In the genomic region with DNA sequence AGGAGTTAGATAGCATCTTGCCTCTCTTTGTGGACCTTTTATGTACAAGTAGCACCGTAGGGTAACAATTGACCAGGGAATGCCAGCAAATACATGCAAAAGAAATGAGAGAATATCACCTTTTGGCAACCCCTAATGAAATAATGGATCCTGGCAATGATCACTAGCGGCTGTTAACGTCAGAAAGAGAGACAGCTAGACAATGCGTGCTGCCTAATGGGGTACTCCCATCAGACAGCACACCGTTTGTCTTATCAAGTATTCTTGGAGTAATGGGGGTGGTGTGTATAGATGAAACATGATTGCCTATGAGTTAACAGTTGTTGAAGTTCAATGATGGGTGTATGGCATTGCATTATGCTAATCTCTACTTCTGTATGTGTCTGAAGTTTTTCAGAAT, we compare ENCODE assay signal across 1 cellular context.
TF ChIP-seq lines count a peak whose summit lies in the region.

No MANE protein-coding gene starts in this region.

TF ChIP-seq in H1, 55 proteins besides CTCF, POLR2A, EP300 and RAD21 (continued from another document):
- TF ChIP-seq, protein P1, sequence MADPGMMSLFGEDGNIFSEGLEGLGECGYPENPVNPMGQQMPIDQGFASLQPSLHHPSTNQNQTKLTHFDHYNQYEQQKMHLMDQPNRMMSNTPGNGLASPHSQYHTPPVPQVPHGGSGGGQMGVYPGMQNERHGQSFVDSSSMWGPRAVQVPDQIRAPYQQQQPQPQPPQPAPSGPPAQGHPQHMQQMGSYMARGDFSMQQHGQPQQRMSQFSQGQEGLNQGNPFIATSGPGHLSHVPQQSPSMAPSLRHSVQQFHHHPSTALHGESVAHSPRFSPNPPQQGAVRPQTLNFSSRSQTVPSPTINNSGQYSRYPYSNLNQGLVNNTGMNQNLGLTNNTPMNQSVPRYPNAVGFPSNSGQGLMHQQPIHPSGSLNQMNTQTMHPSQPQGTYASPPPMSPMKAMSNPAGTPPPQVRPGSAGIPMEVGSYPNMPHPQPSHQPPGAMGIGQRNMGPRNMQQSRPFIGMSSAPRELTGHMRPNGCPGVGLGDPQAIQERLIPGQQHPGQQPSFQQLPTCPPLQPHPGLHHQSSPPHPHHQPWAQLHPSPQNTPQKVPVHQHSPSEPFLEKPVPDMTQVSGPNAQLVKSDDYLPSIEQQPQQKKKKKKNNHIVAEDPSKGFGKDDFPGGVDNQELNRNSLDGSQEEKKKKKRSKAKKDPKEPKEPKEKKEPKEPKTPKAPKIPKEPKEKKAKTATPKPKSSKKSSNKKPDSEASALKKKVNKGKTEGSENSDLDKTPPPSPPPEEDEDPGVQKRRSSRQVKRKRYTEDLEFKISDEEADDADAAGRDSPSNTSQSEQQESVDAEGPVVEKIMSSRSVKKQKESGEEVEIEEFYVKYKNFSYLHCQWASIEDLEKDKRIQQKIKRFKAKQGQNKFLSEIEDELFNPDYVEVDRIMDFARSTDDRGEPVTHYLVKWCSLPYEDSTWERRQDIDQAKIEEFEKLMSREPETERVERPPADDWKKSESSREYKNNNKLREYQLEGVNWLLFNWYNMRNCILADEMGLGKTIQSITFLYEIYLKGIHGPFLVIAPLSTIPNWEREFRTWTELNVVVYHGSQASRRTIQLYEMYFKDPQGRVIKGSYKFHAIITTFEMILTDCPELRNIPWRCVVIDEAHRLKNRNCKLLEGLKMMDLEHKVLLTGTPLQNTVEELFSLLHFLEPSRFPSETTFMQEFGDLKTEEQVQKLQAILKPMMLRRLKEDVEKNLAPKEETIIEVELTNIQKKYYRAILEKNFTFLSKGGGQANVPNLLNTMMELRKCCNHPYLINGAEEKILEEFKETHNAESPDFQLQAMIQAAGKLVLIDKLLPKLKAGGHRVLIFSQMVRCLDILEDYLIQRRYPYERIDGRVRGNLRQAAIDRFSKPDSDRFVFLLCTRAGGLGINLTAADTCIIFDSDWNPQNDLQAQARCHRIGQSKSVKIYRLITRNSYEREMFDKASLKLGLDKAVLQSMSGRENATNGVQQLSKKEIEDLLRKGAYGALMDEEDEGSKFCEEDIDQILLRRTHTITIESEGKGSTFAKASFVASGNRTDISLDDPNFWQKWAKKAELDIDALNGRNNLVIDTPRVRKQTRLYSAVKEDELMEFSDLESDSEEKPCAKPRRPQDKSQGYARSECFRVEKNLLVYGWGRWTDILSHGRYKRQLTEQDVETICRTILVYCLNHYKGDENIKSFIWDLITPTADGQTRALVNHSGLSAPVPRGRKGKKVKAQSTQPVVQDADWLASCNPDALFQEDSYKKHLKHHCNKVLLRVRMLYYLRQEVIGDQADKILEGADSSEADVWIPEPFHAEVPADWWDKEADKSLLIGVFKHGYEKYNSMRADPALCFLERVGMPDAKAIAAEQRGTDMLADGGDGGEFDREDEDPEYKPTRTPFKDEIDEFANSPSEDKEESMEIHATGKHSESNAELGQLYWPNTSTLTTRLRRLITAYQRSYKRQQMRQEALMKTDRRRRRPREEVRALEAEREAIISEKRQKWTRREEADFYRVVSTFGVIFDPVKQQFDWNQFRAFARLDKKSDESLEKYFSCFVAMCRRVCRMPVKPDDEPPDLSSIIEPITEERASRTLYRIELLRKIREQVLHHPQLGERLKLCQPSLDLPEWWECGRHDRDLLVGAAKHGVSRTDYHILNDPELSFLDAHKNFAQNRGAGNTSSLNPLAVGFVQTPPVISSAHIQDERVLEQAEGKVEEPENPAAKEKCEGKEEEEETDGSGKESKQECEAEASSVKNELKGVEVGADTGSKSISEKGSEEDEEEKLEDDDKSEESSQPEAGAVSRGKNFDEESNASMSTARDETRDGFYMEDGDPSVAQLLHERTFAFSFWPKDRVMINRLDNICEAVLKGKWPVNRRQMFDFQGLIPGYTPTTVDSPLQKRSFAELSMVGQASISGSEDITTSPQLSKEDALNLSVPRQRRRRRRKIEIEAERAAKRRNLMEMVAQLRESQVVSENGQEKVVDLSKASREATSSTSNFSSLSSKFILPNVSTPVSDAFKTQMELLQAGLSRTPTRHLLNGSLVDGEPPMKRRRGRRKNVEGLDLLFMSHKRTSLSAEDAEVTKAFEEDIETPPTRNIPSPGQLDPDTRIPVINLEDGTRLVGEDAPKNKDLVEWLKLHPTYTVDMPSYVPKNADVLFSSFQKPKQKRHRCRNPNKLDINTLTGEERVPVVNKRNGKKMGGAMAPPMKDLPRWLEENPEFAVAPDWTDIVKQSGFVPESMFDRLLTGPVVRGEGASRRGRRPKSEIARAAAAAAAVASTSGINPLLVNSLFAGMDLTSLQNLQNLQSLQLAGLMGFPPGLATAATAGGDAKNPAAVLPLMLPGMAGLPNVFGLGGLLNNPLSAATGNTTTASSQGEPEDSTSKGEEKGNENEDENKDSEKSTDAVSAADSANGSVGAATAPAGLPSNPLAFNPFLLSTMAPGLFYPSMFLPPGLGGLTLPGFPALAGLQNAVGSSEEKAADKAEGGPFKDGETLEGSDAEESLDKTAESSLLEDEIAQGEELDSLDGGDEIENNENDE (IDR thresholded peaks at IDR 0.05; ENCODE audit: insufficient replicate concordance, low read length): no peak
- TF ChIP-seq RFX5 (IDR thresholded peaks at IDR 0.05; ENCODE audit: borderline replicate concordance, low read depth, low read length) (no peak), FOSL1 (IDR thresholded peaks at IDR 0.05; ENCODE audit: insufficient read depth, low read depth, low read length) (no peak), EZH2 (IDR thresholded peaks at IDR 0.05; ENCODE audit: low read depth, low read length, severe bottlenecking) (no peak), RXRA (IDR thresholded peaks at IDR 0.05; ENCODE audit: insufficient read depth, low read depth, low read length) (no peak), CREB1 (IDR thresholded peaks at IDR 0.05) (no peak), SIN3A (conservative IDR thresholded peaks at IDR 0.05 in 1 of 2, IDR thresholded peaks at IDR 0.05 in 1 of 2; ENCODE audit: low read depth in 1 of 2, low read length in 2 of 2) (no peak), CTBP2 (IDR thresholded peaks at IDR 0.05; ENCODE audit: borderline replicate concordance, insufficient read depth, insufficient read length, low read length) (no peak), JUND (IDR thresholded peaks at IDR 0.05; ENCODE audit: low read length) (no peak)
- TF ChIP-seq, protein P2, sequence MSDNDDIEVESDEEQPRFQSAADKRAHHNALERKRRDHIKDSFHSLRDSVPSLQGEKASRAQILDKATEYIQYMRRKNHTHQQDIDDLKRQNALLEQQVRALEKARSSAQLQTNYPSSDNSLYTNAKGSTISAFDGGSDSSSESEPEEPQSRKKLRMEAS (IDR thresholded peaks at IDR 0.05): no peak
